ENCODE assay signal across 1 cellular context in the genomic region with DNA sequence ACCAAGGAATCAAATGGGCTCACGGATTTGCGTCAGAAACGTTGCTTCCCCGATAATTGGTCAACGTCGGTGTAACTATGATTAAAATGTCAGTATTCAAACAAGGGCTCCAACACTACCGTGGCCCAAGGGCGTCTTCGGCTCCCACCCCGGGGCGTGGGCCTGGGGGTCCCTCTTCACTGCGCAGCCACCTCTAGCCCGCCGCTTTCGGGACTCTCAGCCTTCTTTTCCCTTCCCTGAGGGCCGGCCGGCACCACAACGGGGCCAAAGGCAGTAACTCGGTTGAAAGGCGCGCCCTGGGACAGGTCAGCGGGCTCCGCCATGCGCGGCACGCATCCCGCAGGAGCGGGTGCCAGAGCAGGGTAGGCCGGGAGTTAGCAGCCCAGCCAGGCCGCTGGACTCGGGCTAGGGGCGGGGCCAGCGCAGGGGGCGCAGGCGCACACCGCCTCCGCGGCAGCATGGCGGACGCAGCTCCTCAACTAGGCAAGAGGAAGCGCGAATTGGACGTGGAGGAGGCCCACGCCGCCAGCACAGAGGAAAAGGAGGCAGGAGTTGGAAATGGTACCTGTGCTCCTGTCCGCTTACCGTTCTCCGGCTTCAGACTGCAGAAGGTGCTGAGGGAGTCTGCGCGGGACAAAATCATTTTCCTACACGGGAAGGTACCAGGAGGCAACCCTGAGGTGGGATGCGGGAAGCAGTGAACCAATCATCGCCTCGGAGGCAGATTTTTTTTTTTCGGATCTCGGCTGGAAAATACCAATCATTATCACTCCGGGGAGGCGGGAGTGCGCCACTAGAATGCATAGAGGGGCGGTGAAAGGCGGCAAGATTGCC.
A peak's percentile ranks its signal among the peaks of the same experiment; 100 is the strongest.
TF ChIP-seq lines count a peak whose summit lies in the region.

Gene DCPS, plus strand, starts transcription at position 438 of the 834 bp plus-strand sequence. Its CDS starts 21 bp downstream, at position 459.

TF ChIP-seq in K562, 482 proteins besides CTCF, POLR2A, EP300 and RAD21 (continued from another document and continues in another):
- TF ChIP-seq ZFP30 (CRISPR knock-in tag; IDR thresholded peaks at IDR 0.05; ENCODE audit: borderline replicate concordance) = no peak
- TF ChIP-seq ZNF511 (CRISPR knock-in tag; IDR thresholded peaks at IDR 0.05) = peak; percentile 84
- TF ChIP-seq ZNF644 (tag; IDR thresholded peaks at IDR 0.05; ENCODE audit: low read depth) = peak; percentile 63
- TF ChIP-seq ARHGAP35 (IDR thresholded peaks at IDR 0.05; ENCODE audit: partially characterized antibody) = no peak
- TF ChIP-seq PCBP1 (IDR thresholded peaks at IDR 0.05; ENCODE audit: low read depth, low read length, poor library complexity, severe bottlenecking) = peak; percentile 54
- TF ChIP-seq NFRKB (IDR thresholded peaks at IDR 0.05; ENCODE audit: low read depth) = peak; percentile 90
- TF ChIP-seq PHF20 (IDR thresholded peaks at IDR 0.05; ENCODE audit: partially characterized antibody) = peak; percentile 95
- peak in 1 of 2 experiments; percentile 23; a peak in 1 of 4 replicates for TF ChIP-seq SIN3A (IDR thresholded peaks at IDR 0.05; ENCODE audit: borderline replicate concordance in 2 of 2, control insufficient read depth in 1 of 2, low read depth in 2 of 2, low read length in 2 of 2)
- TF ChIP-seq, protein P1, sequence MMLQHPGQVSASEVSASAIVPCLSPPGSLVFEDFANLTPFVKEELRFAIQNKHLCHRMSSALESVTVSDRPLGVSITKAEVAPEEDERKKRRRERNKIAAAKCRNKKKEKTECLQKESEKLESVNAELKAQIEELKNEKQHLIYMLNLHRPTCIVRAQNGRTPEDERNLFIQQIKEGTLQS (IDR thresholded peaks at IDR 0.05) = no peak
- TF ChIP-seq, protein P1 (CRISPR knock-in tag; conservative IDR thresholded peaks at IDR 0.05) = no peak
- peak; percentile 87 for TF ChIP-seq FIP1L1 (IDR thresholded peaks at IDR 0.05; ENCODE audit: low read depth, low read length, poor library complexity, severe bottlenecking)
- peak; percentile 98 for TF ChIP-seq SUPT5H (IDR thresholded peaks at IDR 0.05)
- TF ChIP-seq ZKSCAN8 (CRISPR knock-in tag; IDR thresholded peaks at IDR 0.05) = no peak
- TF ChIP-seq TOE1 (IDR thresholded peaks at IDR 0.05; ENCODE audit: borderline replicate concordance) = peak; percentile 75; the same call in 1 of the 2 replicates
- 0 out of 2 replicates have a peak, but pooled peaks have one; percentile 28 for TF ChIP-seq TOE1 (CRISPR knock-in tag; IDR thresholded peaks at IDR 0.05; ENCODE audit: borderline replicate concordance, low read depth)
- TF ChIP-seq GATAD2A (IDR thresholded peaks at IDR 0.05) = peak; percentile 88
- peak in 1 of 2 experiments; percentile 60; a peak in 1 of 4 replicates for TF ChIP-seq RCOR1 (IDR thresholded peaks at IDR 0.05; ENCODE audit: borderline replicate concordance in 1 of 2, low read depth in 2 of 2, low read length in 2 of 2)
- no peak for TF ChIP-seq ZBTB8A (IDR thresholded peaks at IDR 0.05; ENCODE audit: partially characterized antibody)
- TF ChIP-seq POLR2H (tag; IDR thresholded peaks at IDR 0.05; ENCODE audit: low read depth) = peak; percentile 91
- TF ChIP-seq C11orf30 (IDR thresholded peaks at IDR 0.05; ENCODE audit: low read depth) = peak; percentile 79
- TF ChIP-seq THRA (IDR thresholded peaks at IDR 0.05) = no peak
- TF ChIP-seq HOXB6 (CRISPR knock-in tag; IDR thresholded peaks at IDR 0.05; ENCODE audit: borderline replicate concordance) = 0 out of 2 replicates have a peak, but pooled peaks have one; percentile 49
- TF ChIP-seq, protein P2, sequence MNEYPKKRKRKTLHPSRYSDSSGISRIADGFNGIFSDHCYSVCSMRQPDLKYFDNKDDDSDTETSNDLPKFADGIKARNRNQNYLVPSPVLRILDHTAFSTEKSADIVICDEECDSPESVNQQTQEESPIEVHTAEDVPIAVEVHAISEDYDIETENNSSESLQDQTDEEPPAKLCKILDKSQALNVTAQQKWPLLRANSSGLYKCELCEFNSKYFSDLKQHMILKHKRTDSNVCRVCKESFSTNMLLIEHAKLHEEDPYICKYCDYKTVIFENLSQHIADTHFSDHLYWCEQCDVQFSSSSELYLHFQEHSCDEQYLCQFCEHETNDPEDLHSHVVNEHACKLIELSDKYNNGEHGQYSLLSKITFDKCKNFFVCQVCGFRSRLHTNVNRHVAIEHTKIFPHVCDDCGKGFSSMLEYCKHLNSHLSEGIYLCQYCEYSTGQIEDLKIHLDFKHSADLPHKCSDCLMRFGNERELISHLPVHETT (CRISPR knock-in tag; conservative IDR thresholded peaks at IDR 0.05 in 1 of 2, IDR thresholded peaks at IDR 0.05 in 1 of 2) = peak in 1 of 2 experiments; percentile 60; a peak in 1 of 4 replicates
- TF ChIP-seq CBX1 (IDR thresholded peaks at IDR 0.05; ENCODE audit: low read depth) = peak; percentile 85; the same call in 1 of the 2 replicates
- no peak for TF ChIP-seq NR4A1 (CRISPR knock-in tag; IDR thresholded peaks at IDR 0.05)
- peak; percentile 76 for TF ChIP-seq NR4A1 (tag; IDR thresholded peaks at IDR 0.05)
- TF ChIP-seq GTF2E2 (tag; IDR thresholded peaks at IDR 0.05) = peak; percentile 85; the same call in 1 of the 2 replicates
- TF ChIP-seq SMAD1 (IDR thresholded peaks at IDR 0.05; ENCODE audit: low read depth, low read length, partially characterized antibody) = no peak
- no peak for TF ChIP-seq SREBF1 (IDR thresholded peaks at IDR 0.05; ENCODE audit: borderline replicate concordance, low read depth, low read length)
- TF ChIP-seq PML (IDR thresholded peaks at IDR 0.05; ENCODE audit: low read length) = peak; percentile 64
- peak; percentile 77 for TF ChIP-seq HNRNPLL (IDR thresholded peaks at IDR 0.05; ENCODE audit: low read depth, low read length, poor library complexity, severe bottlenecking)
- TF ChIP-seq ZNF253 (CRISPR knock-in tag; conservative IDR thresholded peaks at IDR 0.05) = no peak
- TF ChIP-seq ZMIZ1 (IDR thresholded peaks at IDR 0.05; ENCODE audit: low read depth in 2 of 2, low read length in 2 of 2) = 0 out of 4 replicates have a peak, but pooled peaks of 1 of the 2 experiments have one; percentile 18
- TF ChIP-seq EGR1 (conservative IDR thresholded peaks at IDR 0.05) = peak; percentile 57
- TF ChIP-seq THRAP3 (IDR thresholded peaks at IDR 0.05; ENCODE audit: borderline replicate concordance) = no peak
- TF ChIP-seq GTF2F1 (IDR thresholded peaks at IDR 0.05; ENCODE audit: low read depth, low read length) = no peak
- TF ChIP-seq, protein P3, sequence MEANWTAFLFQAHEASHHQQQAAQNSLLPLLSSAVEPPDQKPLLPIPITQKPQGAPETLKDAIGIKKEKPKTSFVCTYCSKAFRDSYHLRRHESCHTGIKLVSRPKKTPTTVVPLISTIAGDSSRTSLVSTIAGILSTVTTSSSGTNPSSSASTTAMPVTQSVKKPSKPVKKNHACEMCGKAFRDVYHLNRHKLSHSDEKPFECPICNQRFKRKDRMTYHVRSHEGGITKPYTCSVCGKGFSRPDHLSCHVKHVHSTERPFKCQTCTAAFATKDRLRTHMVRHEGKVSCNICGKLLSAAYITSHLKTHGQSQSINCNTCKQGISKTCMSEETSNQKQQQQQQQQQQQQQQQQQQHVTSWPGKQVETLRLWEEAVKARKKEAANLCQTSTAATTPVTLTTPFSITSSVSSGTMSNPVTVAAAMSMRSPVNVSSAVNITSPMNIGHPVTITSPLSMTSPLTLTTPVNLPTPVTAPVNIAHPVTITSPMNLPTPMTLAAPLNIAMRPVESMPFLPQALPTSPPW (CRISPR knock-in tag; IDR thresholded peaks at IDR 0.05) = peak; percentile 61
- TF ChIP-seq ZNF263 (CRISPR knock-in tag; IDR thresholded peaks at IDR 0.05; ENCODE audit: borderline replicate concordance) = peak; percentile 33; the same call in 1 of the 2 replicates
- TF ChIP-seq, protein P4, sequence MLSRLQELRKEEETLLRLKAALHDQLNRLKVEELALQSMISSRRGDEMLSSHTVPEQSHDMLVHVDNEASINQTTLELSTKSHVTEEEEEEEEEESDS (CRISPR knock-in tag; IDR thresholded peaks at IDR 0.05) = no peak
- TF ChIP-seq BCOR (IDR thresholded peaks at IDR 0.05) = peak; percentile 45; the same call in 1 of the 2 replicates
- TF ChIP-seq CHCHD3 (CRISPR knock-in tag; IDR thresholded peaks at IDR 0.05) = 0 out of 2 replicates have a peak, but pooled peaks have one; percentile 60
- peak; percentile 76 for TF ChIP-seq NFIC (IDR thresholded peaks at IDR 0.05)
- 0 out of 2 replicates have a peak, but pooled peaks have one; percentile 58 for TF ChIP-seq HDAC8 (tag; IDR thresholded peaks at IDR 0.05)
- TF ChIP-seq ZBTB17 (CRISPR knock-in tag; IDR thresholded peaks at IDR 0.05) = peak; percentile 55; the same call in 1 of the 2 replicates
- peak; percentile 74 for TF ChIP-seq SMAD4 (CRISPR knock-in tag; conservative IDR thresholded peaks at IDR 0.05)
- no peak for TF ChIP-seq ZSCAN29 (IDR thresholded peaks at IDR 0.05)
- peak; percentile 91 for TF ChIP-seq ZNF592 (IDR thresholded peaks at IDR 0.05)
- 0 out of 2 replicates have a peak, but pooled peaks have one; percentile 13 for TF ChIP-seq HDGF (IDR thresholded peaks at IDR 0.05)
- TF ChIP-seq CEBPB (tag; IDR thresholded peaks at IDR 0.05) = no peak
- TF ChIP-seq CBX3 (IDR thresholded peaks at IDR 0.05; ENCODE audit: borderline replicate concordance in 1 of 2, low read length in 2 of 2) = peak in 1 of 2 experiments; percentile 67; a peak in 1 of 3 replicates
- no peak for TF ChIP-seq SNRNP70 (optimal IDR thresholded peaks at IDR 0.05; ENCODE audit: low read depth, low read length)
- peak; percentile 68; the same call in 1 of the 2 replicates for TF ChIP-seq SPI1 (IDR thresholded peaks at IDR 0.05; ENCODE audit: borderline replicate concordance, low read depth, low read length)
- peak; percentile 81 for TF ChIP-seq RB1 (IDR thresholded peaks at IDR 0.05; ENCODE audit: low read depth)
